Comparison of ENCODE assay signal across 13 cellular contexts in the genomic region with DNA sequence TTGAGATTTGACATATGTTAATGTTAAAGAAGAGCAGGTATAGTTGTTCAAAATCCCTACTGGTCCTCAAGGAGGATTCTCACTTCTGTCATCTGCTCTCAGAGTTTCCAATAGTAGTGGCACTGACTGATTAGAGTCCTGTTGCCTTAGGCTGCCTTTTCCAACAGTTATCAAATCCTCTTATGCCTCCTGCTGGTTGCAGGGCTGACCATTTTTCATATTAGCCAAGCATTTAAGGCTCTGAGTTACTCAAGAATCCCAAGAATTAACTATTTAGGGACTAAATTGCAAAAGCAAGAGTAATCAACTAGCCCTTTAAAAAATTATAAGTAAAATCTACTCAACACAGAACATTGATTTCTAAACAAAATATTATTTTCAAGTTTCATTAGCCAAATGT.
A peak's percentile ranks its signal among the peaks of the same experiment; 100 is the strongest.
DNase-seq lines count a peak whose midpoint lies in the region; ATAC-seq and TF ChIP-seq lines count a peak whose summit lies in the region.
"Had no signal": no experiment of that assay in that cellular context is flagged by ENCODE, and none has a peak within 500 bp of the region (broad histone marks: within the 10 kb centered on the region; RNA-seq: fewer than 3 reads in every experiment).

No MANE protein-coding gene starts in this region.

- TF ChIP-seq POLR2A in HCT116 (IDR thresholded peaks at IDR 0.05; ENCODE audit: borderline replicate concordance, extremely low read depth, insufficient read depth, insufficient read length), result no peak

- no peaks in the 10 kb centered on the region for H3K27me3 Mint-ChIP-seq in CD4-positive, alpha-beta T cell
- H3K27me3 Mint-ChIP-seq: activated CD4-positive, alpha-beta memory T cell treated with anti-CD3 and anti-CD28 coated beads for 36 hours; CD4-positive, CD25-positive, alpha-beta regulatory T cell had no signal

- H3K27me3 ChIP-seq in HCT116 (ENCODE audit: insufficient read depth, low read length), result no peaks in the 10 kb centered on the region
- H3K27me3 ChIP-seq in CD4-positive, alpha-beta T cell (ENCODE audit: control insufficient read depth, insufficient read depth, low read length), result no peaks in the 10 kb centered on the region
- H3K27me3 ChIP-seq: body of pancreas had no signal

- no peaks in the 10 kb centered on the region for H3K9me2 ChIP-seq in HCT116 (ENCODE audit: insufficient read depth)

- no peak overlapping the region for H3K4me3 ChIP-seq in HCT116 (replicated peaks in 1 of 2; ENCODE audit: low read depth in 1 of 2, low read length in 2 of 2)
- H3K4me3 ChIP-seq: body of pancreas had no signal

- no peaks in the 10 kb centered on the region for H3K4me1 Mint-ChIP-seq in CD4-positive, alpha-beta T cell (ENCODE audit: low read depth)
- H3K4me1 Mint-ChIP-seq: CD4-positive, CD25-positive, alpha-beta regulatory T cell had no signal

- no TSS peak for BruUV-seq in HCT116 (replicated peaks; lab: Mats Ljungman, UMichigan)

- no peaks in the 10 kb centered on the region for H3K9me3 Mint-ChIP-seq in CD4-positive, alpha-beta T cell
- H3K9me3 Mint-ChIP-seq: activated CD4-positive, alpha-beta memory T cell treated with anti-CD3 and anti-CD28 coated beads for 36 hours had no signal

- no peak for TF ChIP-seq CTCF in HCT116 (IDR thresholded peaks at IDR 0.05 in 2 of 3, conservative IDR thresholded peaks at IDR 0.05 in 1 of 3; ENCODE audit: borderline replicate concordance in 1 of 3, insufficient read depth in 1 of 3, low read depth in 2 of 3, low read length in 2 of 3)
- TF ChIP-seq CTCF in CD4-positive, alpha-beta T cell (IDR thresholded peaks at IDR 0.05), result no peak

- no peaks in the 10 kb centered on the region for H3K79me2 ChIP-seq in HCT116 (ENCODE audit: insufficient read depth, low read length)

- in situ Hi-C loops in ACHN (cut with HindIII; ENCODE audit: low pct_ligation_motif_present, low pct_unique_long_range_greater_than_20kb, low sequenced_read_pairs), result no loop called here

- H3K4me1 ChIP-seq in HCT116 (ENCODE audit: control insufficient read depth in 1 of 2, insufficient read depth in 2 of 2, low read length in 2 of 2), result no peaks in the 10 kb centered on the region
- H3K4me1 ChIP-seq: body of pancreas had no signal

- no peak overlapping the region for H3K4me3 Mint-ChIP-seq in CD4-positive, alpha-beta T cell
- H3K4me3 Mint-ChIP-seq: activated CD4-positive, alpha-beta memory T cell treated with anti-CD3 and anti-CD28 coated beads for 36 hours; CD4-positive, CD25-positive, alpha-beta regulatory T cell had no signal

- no peak overlapping the region for H3K4me2 ChIP-seq in HCT116 (ENCODE audit: low read length)

- no peaks in the 10 kb centered on the region for H4K20me1 ChIP-seq in HCT116 (ENCODE audit: insufficient read depth)

- intact Hi-C loops in HCT116 (cut with micrococcal nuclease), result no loop called here
- intact Hi-C loops in CD4-positive, alpha-beta T cell (cut with DNase I, micrococcal nuclease), result no loop called here

- no peak for ATAC-seq in HCT116
- ATAC-seq in GM21576 (IDR thresholded peaks at IDR 0.05; ENCODE audit: unreplicated experiment), result no peak
- ATAC-seq in CD4-positive, alpha-beta T cell (ENCODE audit: poor library complexity), result no peak
- ATAC-seq: body of pancreas had no signal

- H3K9me3 ChIP-seq in HCT116 (ENCODE audit: control insufficient read depth in 1 of 2, insufficient read depth in 1 of 2, low read depth in 1 of 2, low read length in 2 of 2), result peaks cover 0 to 5% of the 10 kb centered on the region in 2 experiments; a peak in 1 of 4 replicates
- H3K9me3 ChIP-seq in CD4-positive, alpha-beta T cell (ENCODE audit: control insufficient read depth, low read length), result no peaks in the 10 kb centered on the region
- H3K9me3 ChIP-seq: body of pancreas had no signal

- no peak overlapping the region for H3K9ac ChIP-seq in HCT116 (ENCODE audit: low read length)

- RAD21 ChIA-PET in HCT116 (lab: Charles Lee; ENCODE audit: low non-redundant PET in 1 of 2, low total read pairs in 2 of 2, uncharacterized antibody in 2 of 2, unreplicated experiment in 2 of 2), result no interaction called here

- H3K36me3 Mint-ChIP-seq in CD4-positive, alpha-beta T cell (ENCODE audit: low read depth), result no peaks in the 10 kb centered on the region
- H3K36me3 Mint-ChIP-seq: activated CD4-positive, alpha-beta memory T cell treated with anti-CD3 and anti-CD28 coated beads for 36 hours; CD4-positive, CD25-positive, alpha-beta regulatory T cell had no signal

- CTCF ChIA-PET in HCT116 (lab: Charles Lee), result no interaction called here
- CTCF ChIA-PET in CD4-positive, alpha-beta T cell (lab: Charles Lee), result interaction anchor here (1.1 kb wide), 1 partner anchor 22 kb away, joined by 3 read pairs; no protein-coding TSS in a partner anchor

- H3K27ac ChIP-seq in HCT116 (ENCODE audit: low read depth, low read length), result no peak overlapping the region
- no peak overlapping the region for H3K27ac ChIP-seq in CD4-positive, alpha-beta T cell (ENCODE audit: low read depth, low read length)
- H3K27ac ChIP-seq: body of pancreas had no signal

- H3K36me3 ChIP-seq in HCT116 (ENCODE audit: control insufficient read depth in 1 of 2, insufficient read depth in 2 of 2, low read length in 2 of 2), result no peaks in the 10 kb centered on the region

- no peak overlapping the region for H3K27ac Mint-ChIP-seq in CD4-positive, alpha-beta T cell
- H3K27ac Mint-ChIP-seq: activated CD4-positive, alpha-beta memory T cell treated with anti-CD3 and anti-CD28 coated beads for 36 hours; CD4-positive, CD25-positive, alpha-beta regulatory T cell had no signal

- peak; percentile 16; the same call in 1 of the 2 replicates for TF ChIP-seq RAD21 in HCT116 (IDR thresholded peaks at IDR 0.05; ENCODE audit: low read depth)

- POLR2A ChIA-PET in HCT116 (lab: Charles Lee), result no interaction called here
- POLR2A ChIA-PET in CD4-positive, alpha-beta T cell (lab: Charles Lee), result no interaction called here

- no peak overlapping the region for H2AFZ ChIP-seq in HCT116 (ENCODE audit: low read depth, low read length, poor library complexity, severe bottlenecking)

- DNase-seq in ACHN, result peak; percentile 29
- DNase-seq in HCT116 (ENCODE audit: low read depth, low spot score), result no peak
- DNase-seq in RKO (ENCODE audit: low spot score), result peak; percentile 22
- peak; percentile 3 for DNase-seq in iris pigment epithelial cell (ENCODE audit: low read depth)
- no peak for DNase-seq in activated effector memory CD4-positive, alpha-beta T cell treated with Interleukin-2 at 50 U/mL for 16 hours
- DNase-seq in KG1 (lab: John Stamatoyannopoulos, UW), result no peak
- DNase-seq in CD4-positive, alpha-beta T cell, result no peak
- DNase-seq: activated CD4-positive, alpha-beta memory T cell treated with anti-CD3 and anti-CD28 coated beads for 36 hours; glutamatergic neuron; IMR-90 had no signal

TF ChIP-seq in HCT116, 20 proteins besides CTCF, POLR2A, EP300 and RAD21 (continues in another document):
- no peak for TF ChIP-seq EZH2 (IDR thresholded peaks at IDR 0.05)
- no peak for TF ChIP-seq YY1 (IDR thresholded peaks at IDR 0.05; ENCODE audit: extremely low read depth, insufficient replicate concordance, low read depth, low read length)
- TF ChIP-seq FOSL1 (IDR thresholded peaks at IDR 0.05; ENCODE audit: low read depth), result no peak
- TF ChIP-seq CEBPB (IDR thresholded peaks at IDR 0.05; ENCODE audit: low read depth), result no peak
- TF ChIP-seq JUND (IDR thresholded peaks at IDR 0.05), result no peak
- TF ChIP-seq ELF1 (IDR thresholded peaks at IDR 0.05; ENCODE audit: borderline replicate concordance, low read depth), result no peak
- TF ChIP-seq ATF3 (IDR thresholded peaks at IDR 0.05), result no peak
- TF ChIP-seq SIN3A (IDR thresholded peaks at IDR 0.05; ENCODE audit: low read depth), result no peak
- no peak for TF ChIP-seq EGR1 (IDR thresholded peaks at IDR 0.05; ENCODE audit: low read depth)
- TF ChIP-seq EZH2phosphoT487 (IDR thresholded peaks at IDR 0.05; ENCODE audit: borderline replicate concordance), result no peak
- TF ChIP-seq ZNF274 (IDR thresholded peaks at IDR 0.05; ENCODE audit: low read depth, low read length), result no peak
- TF ChIP-seq POLR2AphosphoS5 (IDR thresholded peaks at IDR 0.05; ENCODE audit: low read depth, low read length), result no peak
- TF ChIP-seq, protein P1, sequence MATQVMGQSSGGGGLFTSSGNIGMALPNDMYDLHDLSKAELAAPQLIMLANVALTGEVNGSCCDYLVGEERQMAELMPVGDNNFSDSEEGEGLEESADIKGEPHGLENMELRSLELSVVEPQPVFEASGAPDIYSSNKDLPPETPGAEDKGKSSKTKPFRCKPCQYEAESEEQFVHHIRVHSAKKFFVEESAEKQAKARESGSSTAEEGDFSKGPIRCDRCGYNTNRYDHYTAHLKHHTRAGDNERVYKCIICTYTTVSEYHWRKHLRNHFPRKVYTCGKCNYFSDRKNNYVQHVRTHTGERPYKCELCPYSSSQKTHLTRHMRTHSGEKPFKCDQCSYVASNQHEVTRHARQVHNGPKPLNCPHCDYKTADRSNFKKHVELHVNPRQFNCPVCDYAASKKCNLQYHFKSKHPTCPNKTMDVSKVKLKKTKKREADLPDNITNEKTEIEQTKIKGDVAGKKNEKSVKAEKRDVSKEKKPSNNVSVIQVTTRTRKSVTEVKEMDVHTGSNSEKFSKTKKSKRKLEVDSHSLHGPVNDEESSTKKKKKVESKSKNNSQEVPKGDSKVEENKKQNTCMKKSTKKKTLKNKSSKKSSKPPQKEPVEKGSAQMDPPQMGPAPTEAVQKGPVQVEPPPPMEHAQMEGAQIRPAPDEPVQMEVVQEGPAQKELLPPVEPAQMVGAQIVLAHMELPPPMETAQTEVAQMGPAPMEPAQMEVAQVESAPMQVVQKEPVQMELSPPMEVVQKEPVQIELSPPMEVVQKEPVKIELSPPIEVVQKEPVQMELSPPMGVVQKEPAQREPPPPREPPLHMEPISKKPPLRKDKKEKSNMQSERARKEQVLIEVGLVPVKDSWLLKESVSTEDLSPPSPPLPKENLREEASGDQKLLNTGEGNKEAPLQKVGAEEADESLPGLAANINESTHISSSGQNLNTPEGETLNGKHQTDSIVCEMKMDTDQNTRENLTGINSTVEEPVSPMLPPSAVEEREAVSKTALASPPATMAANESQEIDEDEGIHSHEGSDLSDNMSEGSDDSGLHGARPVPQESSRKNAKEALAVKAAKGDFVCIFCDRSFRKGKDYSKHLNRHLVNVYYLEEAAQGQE (IDR thresholded peaks at IDR 0.05; ENCODE audit: low read depth), result no peak
- no peak for TF ChIP-seq TCF7L2 (IDR thresholded peaks at IDR 0.05; ENCODE audit: borderline replicate concordance, extremely low read depth, insufficient read depth, insufficient read length)
- TF ChIP-seq SP1 (IDR thresholded peaks at IDR 0.05; ENCODE audit: low read depth), result no peak

Comparison
In these comparisons a context has a peak if more than half of its experiments do, and no peak if none do; other contexts are left out.
1. DNase-seq: peak in ACHN (single experiment), RKO (single experiment) and iris pigment epithelial cell (single experiment); none in HCT116 (single experiment), activated effector memory CD4-positive, alpha-beta T cell treated with Interleukin-2 at 50 U/mL for 16 hours (single experiment), KG1 (single experiment) and CD4-positive, alpha-beta T cell (0 of 10).